ENCODE assay signal across 1 cellular context in the genomic region with DNA sequence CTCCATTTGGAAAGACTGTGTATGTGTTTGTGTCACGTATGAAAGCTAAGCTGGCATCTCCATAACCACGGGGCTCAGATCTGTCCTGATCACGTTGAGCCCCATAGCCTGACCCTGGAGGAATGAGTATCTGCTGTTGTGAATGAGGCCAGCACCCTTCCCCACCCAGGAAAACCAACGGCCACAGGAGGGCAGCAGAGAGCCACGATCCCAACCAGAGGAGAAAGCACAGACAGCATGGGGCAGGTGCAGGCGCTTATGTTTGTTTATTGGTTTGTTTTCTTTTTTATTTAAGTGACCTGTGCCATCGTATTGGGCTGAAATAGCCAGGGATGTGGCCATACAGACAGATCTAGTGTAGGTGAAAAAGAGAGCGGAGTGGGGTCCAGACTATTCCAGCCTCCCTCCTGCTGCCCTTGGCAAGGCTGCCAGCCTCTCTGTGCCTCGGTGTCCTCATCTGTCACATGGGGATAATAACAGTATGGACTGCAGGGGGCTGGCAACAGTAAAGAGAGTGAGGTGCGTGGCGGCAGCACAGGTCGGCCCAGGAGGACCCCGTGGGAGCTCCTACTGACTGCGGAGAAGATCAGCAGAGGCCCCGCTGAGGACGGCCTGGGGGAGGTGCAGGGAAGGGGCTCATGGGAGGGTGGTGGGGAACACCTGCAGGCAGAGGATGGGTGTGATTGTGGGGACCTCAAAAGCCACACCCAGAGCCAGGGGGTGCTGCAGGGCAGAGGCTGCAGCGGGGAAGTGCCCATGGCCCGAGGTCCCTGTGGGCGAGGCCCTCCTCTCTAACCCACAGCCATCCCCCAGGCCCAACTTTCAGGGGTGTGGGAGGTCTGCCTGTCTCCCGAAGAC.
TF ChIP-seq lines count a peak whose summit lies in the region.

No MANE protein-coding gene starts in this region.

TF ChIP-seq in H1, 55 proteins besides CTCF, POLR2A, EP300 and RAD21:
- no peak for TF ChIP-seq JUN (IDR thresholded peaks at IDR 0.05; ENCODE audit: low read depth, low read length)
- TF ChIP-seq ZNF274 (IDR thresholded peaks at IDR 0.05; ENCODE audit: borderline replicate concordance, extremely low read depth, low read length) = no peak
- TF ChIP-seq CBX8 (IDR thresholded peaks at IDR 0.05; ENCODE audit: borderline replicate concordance, low read depth, low read length) = no peak
- TF ChIP-seq, protein P1, sequence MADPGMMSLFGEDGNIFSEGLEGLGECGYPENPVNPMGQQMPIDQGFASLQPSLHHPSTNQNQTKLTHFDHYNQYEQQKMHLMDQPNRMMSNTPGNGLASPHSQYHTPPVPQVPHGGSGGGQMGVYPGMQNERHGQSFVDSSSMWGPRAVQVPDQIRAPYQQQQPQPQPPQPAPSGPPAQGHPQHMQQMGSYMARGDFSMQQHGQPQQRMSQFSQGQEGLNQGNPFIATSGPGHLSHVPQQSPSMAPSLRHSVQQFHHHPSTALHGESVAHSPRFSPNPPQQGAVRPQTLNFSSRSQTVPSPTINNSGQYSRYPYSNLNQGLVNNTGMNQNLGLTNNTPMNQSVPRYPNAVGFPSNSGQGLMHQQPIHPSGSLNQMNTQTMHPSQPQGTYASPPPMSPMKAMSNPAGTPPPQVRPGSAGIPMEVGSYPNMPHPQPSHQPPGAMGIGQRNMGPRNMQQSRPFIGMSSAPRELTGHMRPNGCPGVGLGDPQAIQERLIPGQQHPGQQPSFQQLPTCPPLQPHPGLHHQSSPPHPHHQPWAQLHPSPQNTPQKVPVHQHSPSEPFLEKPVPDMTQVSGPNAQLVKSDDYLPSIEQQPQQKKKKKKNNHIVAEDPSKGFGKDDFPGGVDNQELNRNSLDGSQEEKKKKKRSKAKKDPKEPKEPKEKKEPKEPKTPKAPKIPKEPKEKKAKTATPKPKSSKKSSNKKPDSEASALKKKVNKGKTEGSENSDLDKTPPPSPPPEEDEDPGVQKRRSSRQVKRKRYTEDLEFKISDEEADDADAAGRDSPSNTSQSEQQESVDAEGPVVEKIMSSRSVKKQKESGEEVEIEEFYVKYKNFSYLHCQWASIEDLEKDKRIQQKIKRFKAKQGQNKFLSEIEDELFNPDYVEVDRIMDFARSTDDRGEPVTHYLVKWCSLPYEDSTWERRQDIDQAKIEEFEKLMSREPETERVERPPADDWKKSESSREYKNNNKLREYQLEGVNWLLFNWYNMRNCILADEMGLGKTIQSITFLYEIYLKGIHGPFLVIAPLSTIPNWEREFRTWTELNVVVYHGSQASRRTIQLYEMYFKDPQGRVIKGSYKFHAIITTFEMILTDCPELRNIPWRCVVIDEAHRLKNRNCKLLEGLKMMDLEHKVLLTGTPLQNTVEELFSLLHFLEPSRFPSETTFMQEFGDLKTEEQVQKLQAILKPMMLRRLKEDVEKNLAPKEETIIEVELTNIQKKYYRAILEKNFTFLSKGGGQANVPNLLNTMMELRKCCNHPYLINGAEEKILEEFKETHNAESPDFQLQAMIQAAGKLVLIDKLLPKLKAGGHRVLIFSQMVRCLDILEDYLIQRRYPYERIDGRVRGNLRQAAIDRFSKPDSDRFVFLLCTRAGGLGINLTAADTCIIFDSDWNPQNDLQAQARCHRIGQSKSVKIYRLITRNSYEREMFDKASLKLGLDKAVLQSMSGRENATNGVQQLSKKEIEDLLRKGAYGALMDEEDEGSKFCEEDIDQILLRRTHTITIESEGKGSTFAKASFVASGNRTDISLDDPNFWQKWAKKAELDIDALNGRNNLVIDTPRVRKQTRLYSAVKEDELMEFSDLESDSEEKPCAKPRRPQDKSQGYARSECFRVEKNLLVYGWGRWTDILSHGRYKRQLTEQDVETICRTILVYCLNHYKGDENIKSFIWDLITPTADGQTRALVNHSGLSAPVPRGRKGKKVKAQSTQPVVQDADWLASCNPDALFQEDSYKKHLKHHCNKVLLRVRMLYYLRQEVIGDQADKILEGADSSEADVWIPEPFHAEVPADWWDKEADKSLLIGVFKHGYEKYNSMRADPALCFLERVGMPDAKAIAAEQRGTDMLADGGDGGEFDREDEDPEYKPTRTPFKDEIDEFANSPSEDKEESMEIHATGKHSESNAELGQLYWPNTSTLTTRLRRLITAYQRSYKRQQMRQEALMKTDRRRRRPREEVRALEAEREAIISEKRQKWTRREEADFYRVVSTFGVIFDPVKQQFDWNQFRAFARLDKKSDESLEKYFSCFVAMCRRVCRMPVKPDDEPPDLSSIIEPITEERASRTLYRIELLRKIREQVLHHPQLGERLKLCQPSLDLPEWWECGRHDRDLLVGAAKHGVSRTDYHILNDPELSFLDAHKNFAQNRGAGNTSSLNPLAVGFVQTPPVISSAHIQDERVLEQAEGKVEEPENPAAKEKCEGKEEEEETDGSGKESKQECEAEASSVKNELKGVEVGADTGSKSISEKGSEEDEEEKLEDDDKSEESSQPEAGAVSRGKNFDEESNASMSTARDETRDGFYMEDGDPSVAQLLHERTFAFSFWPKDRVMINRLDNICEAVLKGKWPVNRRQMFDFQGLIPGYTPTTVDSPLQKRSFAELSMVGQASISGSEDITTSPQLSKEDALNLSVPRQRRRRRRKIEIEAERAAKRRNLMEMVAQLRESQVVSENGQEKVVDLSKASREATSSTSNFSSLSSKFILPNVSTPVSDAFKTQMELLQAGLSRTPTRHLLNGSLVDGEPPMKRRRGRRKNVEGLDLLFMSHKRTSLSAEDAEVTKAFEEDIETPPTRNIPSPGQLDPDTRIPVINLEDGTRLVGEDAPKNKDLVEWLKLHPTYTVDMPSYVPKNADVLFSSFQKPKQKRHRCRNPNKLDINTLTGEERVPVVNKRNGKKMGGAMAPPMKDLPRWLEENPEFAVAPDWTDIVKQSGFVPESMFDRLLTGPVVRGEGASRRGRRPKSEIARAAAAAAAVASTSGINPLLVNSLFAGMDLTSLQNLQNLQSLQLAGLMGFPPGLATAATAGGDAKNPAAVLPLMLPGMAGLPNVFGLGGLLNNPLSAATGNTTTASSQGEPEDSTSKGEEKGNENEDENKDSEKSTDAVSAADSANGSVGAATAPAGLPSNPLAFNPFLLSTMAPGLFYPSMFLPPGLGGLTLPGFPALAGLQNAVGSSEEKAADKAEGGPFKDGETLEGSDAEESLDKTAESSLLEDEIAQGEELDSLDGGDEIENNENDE (IDR thresholded peaks at IDR 0.05; ENCODE audit: insufficient replicate concordance, low read length) = no peak
- TF ChIP-seq RNF2 (IDR thresholded peaks at IDR 0.05; ENCODE audit: borderline replicate concordance, low read depth, low read length, missing control alignments, poor library complexity, severe bottlenecking) = no peak
- no peak for TF ChIP-seq EGR1 (IDR thresholded peaks at IDR 0.05; ENCODE audit: borderline replicate concordance, low read depth, low read length)
- no peak for TF ChIP-seq KDM4A (IDR thresholded peaks at IDR 0.05; ENCODE audit: low read depth, low read length, severe bottlenecking)
- no peak for TF ChIP-seq SIRT6 (IDR thresholded peaks at IDR 0.05; ENCODE audit: low read length)
- TF ChIP-seq TBP (IDR thresholded peaks at IDR 0.05; ENCODE audit: low read depth, low read length) = no peak; the same call in 1 of the 2 replicates
- TF ChIP-seq MAFK (IDR thresholded peaks at IDR 0.05; ENCODE audit: low read depth, low read length) = no peak
- TF ChIP-seq POU5F1 (IDR thresholded peaks at IDR 0.05; ENCODE audit: low read depth, low read length) = no peak
- TF ChIP-seq ASH2L (IDR thresholded peaks at IDR 0.05; ENCODE audit: low read length) = no peak
- no peak for TF ChIP-seq CBX5 (IDR thresholded peaks at IDR 0.05; ENCODE audit: low read depth, low read length)
- TF ChIP-seq CTBP2 (IDR thresholded peaks at IDR 0.05; ENCODE audit: borderline replicate concordance, insufficient read depth, insufficient read length, low read length) = no peak
- no peak for TF ChIP-seq CHD1 (IDR thresholded peaks at IDR 0.05; ENCODE audit: low read depth, low read length)
- TF ChIP-seq, protein P2, sequence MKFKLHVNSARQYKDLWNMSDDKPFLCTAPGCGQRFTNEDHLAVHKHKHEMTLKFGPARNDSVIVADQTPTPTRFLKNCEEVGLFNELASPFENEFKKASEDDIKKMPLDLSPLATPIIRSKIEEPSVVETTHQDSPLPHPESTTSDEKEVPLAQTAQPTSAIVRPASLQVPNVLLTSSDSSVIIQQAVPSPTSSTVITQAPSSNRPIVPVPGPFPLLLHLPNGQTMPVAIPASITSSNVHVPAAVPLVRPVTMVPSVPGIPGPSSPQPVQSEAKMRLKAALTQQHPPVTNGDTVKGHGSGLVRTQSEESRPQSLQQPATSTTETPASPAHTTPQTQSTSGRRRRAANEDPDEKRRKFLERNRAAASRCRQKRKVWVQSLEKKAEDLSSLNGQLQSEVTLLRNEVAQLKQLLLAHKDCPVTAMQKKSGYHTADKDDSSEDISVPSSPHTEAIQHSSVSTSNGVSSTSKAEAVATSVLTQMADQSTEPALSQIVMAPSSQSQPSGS (IDR thresholded peaks at IDR 0.05; ENCODE audit: low read length) = no peak
- no peak for TF ChIP-seq KDM1A (IDR thresholded peaks at IDR 0.05; ENCODE audit: borderline replicate concordance, low read length)
- TF ChIP-seq, protein P3, sequence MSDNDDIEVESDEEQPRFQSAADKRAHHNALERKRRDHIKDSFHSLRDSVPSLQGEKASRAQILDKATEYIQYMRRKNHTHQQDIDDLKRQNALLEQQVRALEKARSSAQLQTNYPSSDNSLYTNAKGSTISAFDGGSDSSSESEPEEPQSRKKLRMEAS (IDR thresholded peaks at IDR 0.05) = no peak
- TF ChIP-seq HDAC6 (IDR thresholded peaks at IDR 0.05; ENCODE audit: low read depth, low read length) = no peak
